ENCODE assay signal across 14 cellular contexts in genomic region chr3:188680189-188680588, GRCh38.
DNase-seq lines count a peak whose midpoint lies in the region; ATAC-seq and TF ChIP-seq lines count a peak whose summit lies in the region.
"Had no signal": no experiment of that assay in that cellular context is flagged by ENCODE, and none has a peak within 500 bp of the region (broad histone marks: within the 10 kb centered on the region; RNA-seq: fewer than 3 reads in every experiment).

No MANE protein-coding gene starts in this region.

- ATAC-seq in activated CD4-positive, alpha-beta T cell treated with anti-CD3 and anti-CD28 coated beads for 36 hours: no peak
- ATAC-seq in thoracic aorta (ENCODE audit: insufficient number of reproducible peaks, low FRiP score, low read depth) (no peak), right lobe of liver (no peak)

- H3K36me3 ChIP-seq in mesodermal cell (ENCODE audit: control insufficient read depth, insufficient read depth, low read length): no peaks in the 10 kb centered on the region
- no peaks in the 10 kb centered on the region for H3K36me3 ChIP-seq in thoracic aorta
- H3K36me3 ChIP-seq in right lobe of liver: no peaks in the 10 kb centered on the region
- H3K36me3 ChIP-seq: prostate gland had no signal

- H3K27ac ChIP-seq in mesodermal cell (ENCODE audit: low read depth, low read length, severe bottlenecking): peak overlapping the region; percentile 17
- H3K27ac ChIP-seq in thoracic aorta: peak overlapping the region; percentile 11 to 28
- H3K27ac ChIP-seq in right lobe of liver: no peak overlapping the region
- H3K27ac ChIP-seq: 22Rv1, prostate gland had no signal

- H3K9me3 ChIP-seq in mesodermal cell (ENCODE audit: control insufficient read depth, low read length): no peaks in the 10 kb centered on the region
- no peaks in the 10 kb centered on the region for H3K9me3 ChIP-seq in thoracic aorta
- H3K9me3 ChIP-seq in right lobe of liver: no peaks in the 10 kb centered on the region
- H3K9me3 ChIP-seq: prostate gland had no signal

- POLR2A ChIA-PET in activated CD4-positive, alpha-beta T cell treated with anti-CD3 and anti-CD28 coated beads for 36 hours (lab: Charles Lee): no interaction called here
- POLR2A ChIA-PET in activated CD4-positive, alpha-beta T cell treated with anti-CD3 and anti-CD28 coated beads, Interleukin-2, amount 10 ng/mL, durations not matched to agents 7 days and 5 days (lab: Charles Lee): no interaction called here
- POLR2A ChIA-PET in activated CD4-positive, alpha-beta memory T cell treated with anti-CD3 and anti-CD28 coated beads, Interleukin-2, amount 10 ng/mL, durations not matched to agents 7 days and 5 days (lab: Charles Lee): no interaction called here

- CTCF ChIA-PET in activated CD4-positive, alpha-beta T cell treated with anti-CD3 and anti-CD28 coated beads for 36 hours (lab: Charles Lee): no interaction called here
- CTCF ChIA-PET in activated CD4-positive, alpha-beta T cell treated with anti-CD3 and anti-CD28 coated beads, Interleukin-2, amount 10 ng/mL, durations not matched to agents 7 days and 5 days (lab: Charles Lee): no interaction called here
- CTCF ChIA-PET in activated CD4-positive, alpha-beta memory T cell treated with anti-CD3 and anti-CD28 coated beads, Interleukin-2, amount 10 ng/mL, durations not matched to agents 7 days and 5 days (lab: Charles Lee): no interaction called here

- intact Hi-C loops in activated CD4-positive, alpha-beta T cell treated with anti-CD3 and anti-CD28 coated beads for 36 hours (cut with DNase I, micrococcal nuclease): loop anchor here (5.0 to 10.0 kb wide), 3 partner anchors 272 to 938 kb away; partner anchors contain the start of gene BCL6 (in 1 of the 2)
- intact Hi-C loops in right lobe of liver (cut with DNase I): no loop called here
- intact Hi-C loops in activated T-helper 1 cell treated with anti-CD3 and anti-CD28 coated beads, Interleukin-12 subunit alpha, Interleukin-12 subunit beta, Interleukin-2, Interleukin-4 antibody, amounts not matched to agents 30 ng/mL and 10 ng/mL and 1 ng/mL, durations not matched to agents 14 hours and 24 hours and 36 hours (cut with micrococcal nuclease): loop anchor here (5.0 kb wide), 3 partner anchors 272 to 938 kb away; no protein-coding TSS in a partner anchor

- H3K4me3 ChIP-seq in mesodermal cell (ENCODE audit: extremely low read depth, insufficient read depth, low read length, poor library complexity, severe bottlenecking) (no peak overlapping the region), thoracic aorta (no peak overlapping the region), right lobe of liver (no peak overlapping the region)
- H3K4me3 ChIP-seq: prostate gland had no signal

- DNase-seq in activated CD4-positive, alpha-beta T cell treated with anti-CD3 and anti-CD28 coated beads for 36 hours: no peak
- no peak for DNase-seq in activated CD4-positive, alpha-beta T cell treated with anti-CD3 and anti-CD28 coated beads, Interleukin-2, amount 10 ng/mL, durations not matched to agents 7 days and 5 days
- DNase-seq in chondrocyte (ENCODE audit: low spot score): no peak
- no peak for DNase-seq in thoracic aorta (ENCODE audit: low spot score)
- DNase-seq in right lobe of liver: no peak
- DNase-seq in activated T-helper 1 cell treated with anti-CD3 and anti-CD28 coated beads, Interleukin-12 subunit alpha, Interleukin-12 subunit beta, Interleukin-2, Interleukin-4 antibody, amounts not matched to agents 30 ng/mL and 10 ng/mL and 1 ng/mL, durations not matched to agents 14 hours and 24 hours and 36 hours (ENCODE audit: low spot score): no peak
- no peak for DNase-seq in activated CD4-positive, alpha-beta memory T cell treated with anti-CD3 and anti-CD28 coated beads, Interleukin-2, amount 10 ng/mL, durations not matched to agents 7 days and 5 days
- DNase-seq: activated CD4-positive, alpha-beta T cell treated with anti-CD3 and anti-CD28 coated beads for 1 hour; activated naive CD8-positive, alpha-beta T cell treated with anti-CD3 and anti-CD28 coated beads, Interleukin-2, amount 10 ng/mL, durations not matched to agents 7 days and 5 days; activated T-cell treated with anti-CD3 and anti-CD28 coated beads for 4 hours; stimulated activated CD4-positive, alpha-beta T cell treated with anti-CD3 and anti-CD28 coated beads, Interleukin-2, amount 100 ng/mL, for 48 hours had no signal

- H3K4me3 Mint-ChIP-seq in activated CD4-positive, alpha-beta T cell treated with anti-CD3 and anti-CD28 coated beads for 36 hours: no peak overlapping the region
- no peak overlapping the region for H3K4me3 Mint-ChIP-seq in activated CD4-positive, alpha-beta T cell treated with anti-CD3 and anti-CD28 coated beads, Interleukin-2, amount 10 ng/mL, durations not matched to agents 7 days and 5 days
- peak overlapping the region; percentile 26 for H3K4me3 Mint-ChIP-seq in chondrocyte (ENCODE audit: unreplicated experiment)
- H3K4me3 Mint-ChIP-seq in activated T-helper 1 cell treated with anti-CD3 and anti-CD28 coated beads, Interleukin-12 subunit alpha, Interleukin-12 subunit beta, Interleukin-2, Interleukin-4 antibody, amounts not matched to agents 30 ng/mL and 10 ng/mL and 1 ng/mL, durations not matched to agents 14 hours and 24 hours and 36 hours: no peak overlapping the region
- H3K4me3 Mint-ChIP-seq in activated CD4-positive, alpha-beta memory T cell treated with anti-CD3 and anti-CD28 coated beads, Interleukin-2, amount 10 ng/mL, durations not matched to agents 7 days and 5 days: no peak overlapping the region
- H3K4me3 Mint-ChIP-seq: activated naive CD8-positive, alpha-beta T cell treated with anti-CD3 and anti-CD28 coated beads, Interleukin-2, amount 10 ng/mL, durations not matched to agents 7 days and 5 days had no signal

- H3K27me3 ChIP-seq in thoracic aorta (replicated peaks; ENCODE audit: insufficient read depth) (no peaks in the 10 kb centered on the region), right lobe of liver (no peaks in the 10 kb centered on the region)

- H3K4me1 Mint-ChIP-seq in activated CD4-positive, alpha-beta T cell treated with anti-CD3 and anti-CD28 coated beads for 36 hours: peaks cover 37% of the 10 kb centered on the region
- no peaks in the 10 kb centered on the region for H3K4me1 Mint-ChIP-seq in activated CD4-positive, alpha-beta T cell treated with anti-CD3 and anti-CD28 coated beads, Interleukin-2, amount 10 ng/mL, durations not matched to agents 7 days and 5 days
- H3K4me1 Mint-ChIP-seq in chondrocyte (ENCODE audit: low read depth): peaks cover 65% of the 10 kb centered on the region
- peaks cover 27% of the 10 kb centered on the region for H3K4me1 Mint-ChIP-seq in activated T-helper 1 cell treated with anti-CD3 and anti-CD28 coated beads, Interleukin-12 subunit alpha, Interleukin-12 subunit beta, Interleukin-2, Interleukin-4 antibody, amounts not matched to agents 30 ng/mL and 10 ng/mL and 1 ng/mL, durations not matched to agents 14 hours and 24 hours and 36 hours (ENCODE audit: low read depth)
- H3K4me1 Mint-ChIP-seq in activated CD4-positive, alpha-beta memory T cell treated with anti-CD3 and anti-CD28 coated beads, Interleukin-2, amount 10 ng/mL, durations not matched to agents 7 days and 5 days: peaks cover 5% of the 10 kb centered on the region
- H3K4me1 Mint-ChIP-seq: activated naive CD8-positive, alpha-beta T cell treated with anti-CD3 and anti-CD28 coated beads, Interleukin-2, amount 10 ng/mL, durations not matched to agents 7 days and 5 days had no signal

- no peak for TF ChIP-seq POLR2A in right lobe of liver (IDR thresholded peaks at IDR 0.05)

- TF ChIP-seq CTCF in chondrocyte (IDR thresholded peaks at IDR 0.05) (no peak), thoracic aorta (IDR thresholded peaks at IDR 0.05) (no peak), right lobe of liver (IDR thresholded peaks at IDR 0.05) (no peak)

- peaks cover 3% of the 10 kb centered on the region for H3K9me3 Mint-ChIP-seq in activated CD4-positive, alpha-beta T cell treated with anti-CD3 and anti-CD28 coated beads for 36 hours (ENCODE audit: low read depth)
- peaks cover 4% of the 10 kb centered on the region for H3K9me3 Mint-ChIP-seq in activated CD4-positive, alpha-beta T cell treated with anti-CD3 and anti-CD28 coated beads, Interleukin-2, amount 10 ng/mL, durations not matched to agents 7 days and 5 days
- H3K9me3 Mint-ChIP-seq in chondrocyte (ENCODE audit: low read depth): no peaks in the 10 kb centered on the region
- H3K9me3 Mint-ChIP-seq in activated T-helper 1 cell treated with anti-CD3 and anti-CD28 coated beads, Interleukin-12 subunit alpha, Interleukin-12 subunit beta, Interleukin-2, Interleukin-4 antibody, amounts not matched to agents 30 ng/mL and 10 ng/mL and 1 ng/mL, durations not matched to agents 14 hours and 24 hours and 36 hours: peaks cover 4% of the 10 kb centered on the region
- no peaks in the 10 kb centered on the region for H3K9me3 Mint-ChIP-seq in activated CD4-positive, alpha-beta memory T cell treated with anti-CD3 and anti-CD28 coated beads, Interleukin-2, amount 10 ng/mL, durations not matched to agents 7 days and 5 days
- H3K9me3 Mint-ChIP-seq: activated naive CD8-positive, alpha-beta T cell treated with anti-CD3 and anti-CD28 coated beads, Interleukin-2, amount 10 ng/mL, durations not matched to agents 7 days and 5 days had no signal

- H3K4me1 ChIP-seq in mesodermal cell (ENCODE audit: control insufficient read depth, insufficient read depth, low read length, poor library complexity, severe bottlenecking) (peaks cover 3% of the 10 kb centered on the region), thoracic aorta (ENCODE audit: control insufficient read depth in 1 of 2, low read depth in 2 of 2) (peaks cover 41 to 70% of the 10 kb centered on the region in 2 donors), right lobe of liver (peaks cover 0 to 24% (median 10%) of the 10 kb centered on the region in 4 donors)
- H3K4me1 ChIP-seq: prostate gland had no signal

- peaks cover 4% of the 10 kb centered on the region for H3K36me3 Mint-ChIP-seq in activated CD4-positive, alpha-beta T cell treated with anti-CD3 and anti-CD28 coated beads for 36 hours (ENCODE audit: low read depth)
- peaks cover 2% of the 10 kb centered on the region for H3K36me3 Mint-ChIP-seq in activated CD4-positive, alpha-beta T cell treated with anti-CD3 and anti-CD28 coated beads, Interleukin-2, amount 10 ng/mL, durations not matched to agents 7 days and 5 days (ENCODE audit: low read depth)
- no peaks in the 10 kb centered on the region for H3K36me3 Mint-ChIP-seq in chondrocyte (ENCODE audit: low read depth)
- H3K36me3 Mint-ChIP-seq in activated T-helper 1 cell treated with anti-CD3 and anti-CD28 coated beads, Interleukin-12 subunit alpha, Interleukin-12 subunit beta, Interleukin-2, Interleukin-4 antibody, amounts not matched to agents 30 ng/mL and 10 ng/mL and 1 ng/mL, durations not matched to agents 14 hours and 24 hours and 36 hours (ENCODE audit: low read depth): peaks cover 7% of the 10 kb centered on the region
- no peaks in the 10 kb centered on the region for H3K36me3 Mint-ChIP-seq in activated CD4-positive, alpha-beta memory T cell treated with anti-CD3 and anti-CD28 coated beads, Interleukin-2, amount 10 ng/mL, durations not matched to agents 7 days and 5 days (ENCODE audit: low read depth)

- H3K27me3 Mint-ChIP-seq in activated CD4-positive, alpha-beta T cell treated with anti-CD3 and anti-CD28 coated beads for 36 hours: no peaks in the 10 kb centered on the region
- no peaks in the 10 kb centered on the region for H3K27me3 Mint-ChIP-seq in activated CD4-positive, alpha-beta T cell treated with anti-CD3 and anti-CD28 coated beads, Interleukin-2, amount 10 ng/mL, durations not matched to agents 7 days and 5 days
- no peaks in the 10 kb centered on the region for H3K27me3 Mint-ChIP-seq in chondrocyte (ENCODE audit: low read depth)
- no peaks in the 10 kb centered on the region for H3K27me3 Mint-ChIP-seq in activated T-helper 1 cell treated with anti-CD3 and anti-CD28 coated beads, Interleukin-12 subunit alpha, Interleukin-12 subunit beta, Interleukin-2, Interleukin-4 antibody, amounts not matched to agents 30 ng/mL and 10 ng/mL and 1 ng/mL, durations not matched to agents 14 hours and 24 hours and 36 hours (ENCODE audit: insufficient read depth)
- H3K27me3 Mint-ChIP-seq in activated CD4-positive, alpha-beta memory T cell treated with anti-CD3 and anti-CD28 coated beads, Interleukin-2, amount 10 ng/mL, durations not matched to agents 7 days and 5 days: no peaks in the 10 kb centered on the region
- H3K27me3 Mint-ChIP-seq: activated naive CD8-positive, alpha-beta T cell treated with anti-CD3 and anti-CD28 coated beads, Interleukin-2, amount 10 ng/mL, durations not matched to agents 7 days and 5 days had no signal

- peak overlapping the region; percentile 14 for H3K27ac Mint-ChIP-seq in activated CD4-positive, alpha-beta T cell treated with anti-CD3 and anti-CD28 coated beads for 36 hours
- H3K27ac Mint-ChIP-seq in activated CD4-positive, alpha-beta T cell treated with anti-CD3 and anti-CD28 coated beads, Interleukin-2, amount 10 ng/mL, durations not matched to agents 7 days and 5 days: no peak overlapping the region
- peak overlapping the region; percentile 91 for H3K27ac Mint-ChIP-seq in chondrocyte (ENCODE audit: unreplicated experiment)
- H3K27ac Mint-ChIP-seq in activated T-helper 1 cell treated with anti-CD3 and anti-CD28 coated beads, Interleukin-12 subunit alpha, Interleukin-12 subunit beta, Interleukin-2, Interleukin-4 antibody, amounts not matched to agents 30 ng/mL and 10 ng/mL and 1 ng/mL, durations not matched to agents 14 hours and 24 hours and 36 hours: no peak overlapping the region
- no peak overlapping the region for H3K27ac Mint-ChIP-seq in activated CD4-positive, alpha-beta memory T cell treated with anti-CD3 and anti-CD28 coated beads, Interleukin-2, amount 10 ng/mL, durations not matched to agents 7 days and 5 days
- H3K27ac Mint-ChIP-seq: activated naive CD8-positive, alpha-beta T cell treated with anti-CD3 and anti-CD28 coated beads, Interleukin-2, amount 10 ng/mL, durations not matched to agents 7 days and 5 days had no signal

- WGBS in mesodermal cell (ENCODE audit: insufficient coverage in 2 of 2), 2 experiments: 100% methylated on average over 1 of the region's 1 CpG; no CpG with 5 or more reads in 1 of the 2 experiments
- 73% methylated on average over 1 of the region's 1 CpG for WGBS in right lobe of liver (ENCODE audit: insufficient coverage, low coverage, low lambda C conversion rate, missing lambda C conversion rate)

Comparison
In these comparisons a context has a peak if more than half of its experiments do, and no peak if none do; other contexts are left out.
1. H3K27ac Mint-ChIP-seq: peak in activated CD4-positive, alpha-beta T cell treated with anti-CD3 and anti-CD28 coated beads for 36 hours (single experiment) and chondrocyte (single experiment); none in activated CD4-positive, alpha-beta T cell treated with anti-CD3 and anti-CD28 coated beads, Interleukin-2, amount 10 ng/mL, durations not matched to agents 7 days and 5 days (single experiment), activated T-helper 1 cell treated with anti-CD3 and anti-CD28 coated beads, Interleukin-12 subunit alpha, Interleukin-12 subunit beta, Interleukin-2, Interleukin-4 antibody, amounts not matched to agents 30 ng/mL and 10 ng/mL and 1 ng/mL, durations not matched to agents 14 hours and 24 hours and 36 hours (single experiment) and activated CD4-positive, alpha-beta memory T cell treated with anti-CD3 and anti-CD28 coated beads, Interleukin-2, amount 10 ng/mL, durations not matched to agents 7 days and 5 days (single experiment).
2. H3K27ac ChIP-seq: peak in mesodermal cell (single experiment) and thoracic aorta (2 of 2); none in right lobe of liver (0 of 3).
3. intact Hi-C loops: an anchor here in activated CD4-positive, alpha-beta T cell treated with anti-CD3 and anti-CD28 coated beads for 36 hours (5.0 to 10.0 kb wide) and activated T-helper 1 cell treated with anti-CD3 and anti-CD28 coated beads, Interleukin-12 subunit alpha, Interleukin-12 subunit beta, Interleukin-2, Interleukin-4 antibody, amounts not matched to agents 30 ng/mL and 10 ng/mL and 1 ng/mL, durations not matched to agents 14 hours and 24 hours and 36 hours (5.0 kb wide); none called in right lobe of liver.